In genomic region chr19:55454787-55455243, GRCh38 we compare ENCODE assay signal across 9 cellular contexts. TPM values are rescaled to one million over a fixed set of nuclear protein-coding genes. Genes with fewer than 3 reads are reported as not detected.
DNase-seq lines count a peak whose midpoint lies in the region; ATAC-seq and TF ChIP-seq lines count a peak whose summit lies in the region.
"Had no signal": no experiment of that assay in that cellular context is flagged by ENCODE, and none has a peak within 500 bp of the region (broad histone marks: within the 10 kb centered on the region; RNA-seq: fewer than 3 reads in every experiment).

No MANE protein-coding gene starts in this region.

- POLR2A ChIA-PET in activated B cell treated with CpG ODN at 0.5 μM for 24 hours (lab: Charles Lee), result no interaction called here

- H3K4me2 ChIP-seq in Loucy (ENCODE audit: low read depth, low read length, poor library complexity, severe bottlenecking), result no peak overlapping the region

- TF ChIP-seq CTCF in Loucy (conservative IDR thresholded peaks at IDR 0.05; ENCODE audit: low read length) (peak; percentile 83), activated B cell treated with CpG ODN at 0.5 μM for 24 hours (IDR thresholded peaks at IDR 0.05) (no peak), nephron progenitor cell (IDR thresholded peaks at IDR 0.05) (peak; percentile 57), tibial artery (IDR thresholded peaks at IDR 0.05) (peak in 1 of 2 experiments; percentile 24)

- peaks cover 6% of the 10 kb centered on the region for H4K20me1 ChIP-seq in Loucy (ENCODE audit: insufficient read depth, low read length, poor library complexity, severe bottlenecking)

- ATAC-seq in activated B cell treated with CpG ODN at 0.5 μM for 24 hours (ENCODE audit: low read depth) (peak; percentile 58), GM18498 (IDR thresholded peaks at IDR 0.05; ENCODE audit: unreplicated experiment) (no peak), GM18907 (IDR thresholded peaks at IDR 0.05; ENCODE audit: unreplicated experiment) (no peak)

- H3K9me2 ChIP-seq in Loucy (replicated peaks; ENCODE audit: low read depth, low read length), result no peaks in the 10 kb centered on the region

- intact Hi-C loops in activated B cell treated with CpG ODN at 0.5 μM for 24 hours (cut with micrococcal nuclease) (loop anchor here (1.0 kb wide), 1 partner anchor 314 kb away; no protein-coding TSS in a partner anchor), tibial artery (cut with DNase I; ENCODE audit: low total_unique reads) (no loop called here)

- H3K27ac ChIP-seq in tibial artery, result no peak overlapping the region

- H3K9me3 Mint-ChIP-seq in activated B cell treated with CpG ODN at 0.5 μM for 24 hours (no peaks in the 10 kb centered on the region), nephron progenitor cell (no peaks in the 10 kb centered on the region)

- H3K79me2 ChIP-seq in Loucy (ENCODE audit: insufficient read depth, low read length), result peaks cover 4% of the 10 kb centered on the region; the same call in 1 of the 2 replicates

- H3K4me3 ChIP-seq in Loucy (ENCODE audit: low read length, poor library complexity, severe bottlenecking), result no peak overlapping the region
- H3K4me3 ChIP-seq in tibial artery, result no peak overlapping the region

- H3K27me3 ChIP-seq in Loucy (ENCODE audit: insufficient read depth, low read length, poor library complexity, severe bottlenecking), result no peaks in the 10 kb centered on the region
- H3K27me3 ChIP-seq in tibial artery, result peaks cover 8 to 31% of the 10 kb centered on the region in 2 donors

- peak; percentile 51 for DNase-seq in Daoy (ENCODE audit: low read depth)
- DNase-seq in activated B cell treated with CpG ODN at 0.5 μM for 24 hours, result no peak
- peak; percentile 23 for DNase-seq in effector CD4-positive, alpha-beta T cell
- peak; percentile 69 for DNase-seq in nephron progenitor cell
- DNase-seq in tibial artery, result no peak

- H3K36me3 ChIP-seq in Loucy (ENCODE audit: insufficient read depth, low read length) (no peaks in the 10 kb centered on the region), tibial artery (peaks cover 0 to 25% (median 16%) of the 10 kb centered on the region in 3 donors)

- no peaks in the 10 kb centered on the region for H3F3A ChIP-seq in Loucy (ENCODE audit: low read depth)

- H3K4me3 Mint-ChIP-seq in activated B cell treated with CpG ODN at 0.5 μM for 24 hours (no peak overlapping the region), nephron progenitor cell (no peak overlapping the region)

- H3K4me1 Mint-ChIP-seq in activated B cell treated with CpG ODN at 0.5 μM for 24 hours, result peaks cover 20% of the 10 kb centered on the region
- peaks cover 50% of the 10 kb centered on the region for H3K4me1 Mint-ChIP-seq in nephron progenitor cell

- H3K27me3 Mint-ChIP-seq in activated B cell treated with CpG ODN at 0.5 μM for 24 hours (peaks cover 11% of the 10 kb centered on the region), nephron progenitor cell (ENCODE audit: low read depth, poor library complexity) (peaks cover 40% of the 10 kb centered on the region)

- H3K36me3 Mint-ChIP-seq in activated B cell treated with CpG ODN at 0.5 μM for 24 hours (ENCODE audit: low read depth), result peaks cover 14% of the 10 kb centered on the region
- peaks cover 17% of the 10 kb centered on the region for H3K36me3 Mint-ChIP-seq in nephron progenitor cell (ENCODE audit: low read depth)

- H3K4me1 ChIP-seq in Loucy (ENCODE audit: insufficient read depth, low read length, poor library complexity, severe bottlenecking) (peaks cover 14% of the 10 kb centered on the region), tibial artery (peaks cover 0 to 25% (median 20%) of the 10 kb centered on the region in 4 donors)

- no peaks in the 10 kb centered on the region for H3K9me3 ChIP-seq in Loucy (ENCODE audit: insufficient read depth, low read depth, low read length)
- H3K9me3 ChIP-seq in tibial artery, result no peaks in the 10 kb centered on the region

- H3K27ac Mint-ChIP-seq in activated B cell treated with CpG ODN at 0.5 μM for 24 hours (no peak overlapping the region), nephron progenitor cell (no peak overlapping the region)

- no peak overlapping the region for H2AFZ ChIP-seq in Loucy (ENCODE audit: low read length)

- no peak overlapping the region for H3K9ac ChIP-seq in Loucy (ENCODE audit: low read depth, low read length, poor library complexity, severe bottlenecking)

- CTCF ChIA-PET in activated B cell treated with CpG ODN at 0.5 μM for 24 hours (lab: Charles Lee), result no interaction called here

RNA-seq across cellular contexts. Expression of gene ISOC2, which starts 6.6 kb away (rescaled TPM):
- total RNA-seq in Daoy (2014; rRNA removed; shearing (Covaris generic)), result 134 and 140 TPM in 2 replicates
- total RNA-seq in activated B cell treated with CpG ODN at 0.5 μM for 24 hours, result 28.7 and 29.0 TPM in 2 replicates

RNA-seq across cellular contexts. Expression of gene C19orf85, which starts 9.7 kb away (rescaled TPM):
- total RNA-seq in Daoy (2014; rRNA removed; shearing (Covaris generic)), result not detected in 2 replicates
- not detected in 2 replicates for total RNA-seq in activated B cell treated with CpG ODN at 0.5 μM for 24 hours
- total RNA-seq: renal cortical epithelial cell had no signal

RNA-seq across cellular contexts. Expression of gene SHISA7, which starts 11.7 kb away (rescaled TPM):
- not detected in 2 replicates for total RNA-seq in Daoy (2014; rRNA removed; shearing (Covaris generic))
- not detected in 2 replicates for total RNA-seq in activated B cell treated with CpG ODN at 0.5 μM for 24 hours
- total RNA-seq: renal cortical epithelial cell had no signal

RNA-seq across cellular contexts. Expression of gene ZNF628, which starts 21.6 kb away (rescaled TPM):
- 1.7 and 3.4 TPM in 2 replicates for total RNA-seq in Daoy (2014; rRNA removed; shearing (Covaris generic))
- 10.4 and 12.7 TPM in 2 replicates for total RNA-seq in activated B cell treated with CpG ODN at 0.5 μM for 24 hours

RNA-seq across cellular contexts. Expression of gene NAT14, which starts 30.2 kb away (rescaled TPM):
- 22.5 and 23.2 TPM in 2 replicates for total RNA-seq in Daoy (2014; rRNA removed; shearing (Covaris generic))
- total RNA-seq in activated B cell treated with CpG ODN at 0.5 μM for 24 hours, result 10.9 and 13.8 TPM in 2 replicates

Comparison
In these comparisons a context has a peak if more than half of its experiments do, and no peak if none do; other contexts are left out.
1. DNase-seq: peak in Daoy (single experiment), effector CD4-positive, alpha-beta T cell (single experiment) and nephron progenitor cell (single experiment); none in activated B cell treated with CpG ODN at 0.5 μM for 24 hours (single experiment) and tibial artery (0 of 2).